ENCODE assay signal across 1 cellular context in the genomic region with DNA sequence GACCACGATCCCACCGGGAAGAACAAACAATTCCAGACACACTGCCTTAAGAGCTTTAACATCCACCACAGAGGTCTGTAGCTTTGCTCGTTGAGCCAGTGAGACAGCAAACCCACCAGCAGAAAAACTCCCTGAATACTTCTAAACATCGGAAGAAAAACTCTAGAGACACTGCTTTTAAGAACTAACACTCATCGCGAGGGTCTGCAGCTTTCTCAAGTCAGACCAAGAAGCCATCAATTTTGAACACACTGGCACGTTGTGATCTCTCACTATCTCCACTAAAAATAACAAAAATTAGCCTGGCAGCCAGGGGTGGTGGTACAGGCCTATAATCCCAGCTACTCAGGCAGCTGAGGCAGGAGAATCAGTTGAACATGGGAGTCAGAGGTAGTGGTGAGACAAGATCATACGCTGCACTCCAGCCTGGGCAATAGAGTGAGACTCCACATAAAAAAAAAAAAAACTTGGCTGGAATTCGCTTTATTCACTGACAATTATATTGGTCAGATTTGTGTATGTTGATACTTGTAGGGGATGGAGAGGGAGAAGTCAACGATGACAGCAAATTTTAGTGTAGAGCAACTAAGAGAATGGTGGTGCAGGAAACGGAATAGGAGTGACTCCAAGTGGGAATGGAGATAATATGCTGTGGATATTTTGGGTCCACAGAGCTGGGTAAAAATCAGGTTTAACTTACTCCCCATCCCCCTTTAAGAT.
TF ChIP-seq lines count a peak whose summit lies in the region.

No MANE protein-coding gene starts in this region.

TF ChIP-seq in HepG2, 621 proteins besides CTCF, POLR2A, EP300 and RAD21 (continued from another document and continues in another):
- TF ChIP-seq ZFP1 (CRISPR knock-in tag; IDR thresholded peaks at IDR 0.05) (no peak), TRIM24 (CRISPR knock-in tag; IDR thresholded peaks at IDR 0.05) (no peak), XBP1 (CRISPR knock-in tag; IDR thresholded peaks at IDR 0.05) (no peak), ZNF160 (CRISPR knock-in tag; IDR thresholded peaks at IDR 0.05) (no peak), ZFP36 (IDR thresholded peaks at IDR 0.05; ENCODE audit: borderline replicate concordance, low read depth, low read length, partially characterized antibody) (no peak), ZSCAN21 (CRISPR knock-in tag; IDR thresholded peaks at IDR 0.05; ENCODE audit: borderline replicate concordance) (no peak), ZNF207 (IDR thresholded peaks at IDR 0.05; ENCODE audit: borderline replicate concordance) (no peak), ATF1 (CRISPR knock-in tag; IDR thresholded peaks at IDR 0.05) (no peak), ZNF75D (CRISPR knock-in tag; IDR thresholded peaks at IDR 0.05; ENCODE audit: borderline replicate concordance) (no peak), ZNF891 (CRISPR knock-in tag; IDR thresholded peaks at IDR 0.05) (no peak), ZNF781 (CRISPR knock-in tag; IDR thresholded peaks at IDR 0.05; ENCODE audit: borderline replicate concordance, not compliant biosample characterization) (peak; percentile 11), SALL2 (CRISPR knock-in tag; IDR thresholded peaks at IDR 0.05) (0 out of 2 replicates have a peak, but pooled peaks have one; percentile 38), SOX13 (IDR thresholded peaks at IDR 0.05) (no peak), SOX13 (CRISPR knock-in tag; conservative IDR thresholded peaks at IDR 0.05 in 1 of 2, IDR thresholded peaks at IDR 0.05 in 1 of 2) (0 out of 4 replicates have a peak, but pooled peaks of 1 of the 2 experiments have one; percentile 8), ZNF761 (CRISPR knock-in tag; conservative IDR thresholded peaks at IDR 0.05) (no peak), ZNF138 (CRISPR knock-in tag; IDR thresholded peaks at IDR 0.05; ENCODE audit: low read depth) (no peak), ZSCAN31 (CRISPR knock-in tag; IDR thresholded peaks at IDR 0.05; ENCODE audit: low read depth) (0 out of 2 replicates have a peak, but pooled peaks have one; percentile 12), KAT2B (IDR thresholded peaks at IDR 0.05; ENCODE audit: borderline replicate concordance, low read depth, low read length) (no peak), TCF7 (IDR thresholded peaks at IDR 0.05; ENCODE audit: low read depth) (no peak), RFX1 (IDR thresholded peaks at IDR 0.05) (no peak), ZNF552 (CRISPR knock-in tag; IDR thresholded peaks at IDR 0.05; ENCODE audit: borderline replicate concordance) (no peak), ZNF749 (CRISPR knock-in tag; IDR thresholded peaks at IDR 0.05; ENCODE audit: borderline replicate concordance) (no peak), MTF2 (CRISPR knock-in tag; IDR thresholded peaks at IDR 0.05; ENCODE audit: borderline replicate concordance) (0 out of 2 replicates have a peak, but pooled peaks have one; percentile 49), ZBTB7A (CRISPR knock-in tag; IDR thresholded peaks at IDR 0.05) (no peak), SMAD9 (CRISPR knock-in tag; IDR thresholded peaks at IDR 0.05) (no peak), ZFP90 (CRISPR knock-in tag; IDR thresholded peaks at IDR 0.05; ENCODE audit: borderline replicate concordance) (no peak; the same call in 1 of the 2 replicates), ZMAT3 (CRISPR knock-in tag; conservative IDR thresholded peaks at IDR 0.05) (0 out of 2 replicates have a peak, but pooled peaks have one; percentile 15), CBFB (CRISPR knock-in tag; IDR thresholded peaks at IDR 0.05) (0 out of 2 replicates have a peak, but pooled peaks have one; percentile 9), CHCHD3 (CRISPR knock-in tag; IDR thresholded peaks at IDR 0.05) (no peak), POLR2G (IDR thresholded peaks at IDR 0.05; ENCODE audit: low read depth, low read length) (peak; percentile 82), EEA1 (CRISPR knock-in tag; IDR thresholded peaks at IDR 0.05; ENCODE audit: borderline replicate concordance) (0 out of 2 replicates have a peak, but pooled peaks have one; percentile 51), CREB1 (IDR thresholded peaks at IDR 0.05) (no peak), CREB1 (CRISPR knock-in tag; IDR thresholded peaks at IDR 0.05) (no peak), ZNF329 (CRISPR knock-in tag; IDR thresholded peaks at IDR 0.05; ENCODE audit: low read depth) (no peak; the same call in 1 of the 2 replicates), RFXAP (CRISPR knock-in tag; IDR thresholded peaks at IDR 0.05; ENCODE audit: borderline replicate concordance) (no peak), HNRNPL (IDR thresholded peaks at IDR 0.05; ENCODE audit: low read depth, low read length) (no peak), NFIB (CRISPR knock-in tag; IDR thresholded peaks at IDR 0.05; ENCODE audit: borderline replicate concordance) (no peak), KLF6 (CRISPR knock-in tag; IDR thresholded peaks at IDR 0.05) (no peak), ZNF572 (CRISPR knock-in tag; IDR thresholded peaks at IDR 0.05) (0 out of 2 replicates have a peak, but pooled peaks have one; percentile 9), CCDC6 (CRISPR knock-in tag; IDR thresholded peaks at IDR 0.05) (no peak), NCOA1 (CRISPR knock-in tag; IDR thresholded peaks at IDR 0.05) (no peak), SMARCE1 (IDR thresholded peaks at IDR 0.05; ENCODE audit: borderline replicate concordance) (no peak), ZC3H4 (CRISPR knock-in tag; IDR thresholded peaks at IDR 0.05; ENCODE audit: borderline replicate concordance) (peak; percentile 100)
- TF ChIP-seq, protein P1, sequence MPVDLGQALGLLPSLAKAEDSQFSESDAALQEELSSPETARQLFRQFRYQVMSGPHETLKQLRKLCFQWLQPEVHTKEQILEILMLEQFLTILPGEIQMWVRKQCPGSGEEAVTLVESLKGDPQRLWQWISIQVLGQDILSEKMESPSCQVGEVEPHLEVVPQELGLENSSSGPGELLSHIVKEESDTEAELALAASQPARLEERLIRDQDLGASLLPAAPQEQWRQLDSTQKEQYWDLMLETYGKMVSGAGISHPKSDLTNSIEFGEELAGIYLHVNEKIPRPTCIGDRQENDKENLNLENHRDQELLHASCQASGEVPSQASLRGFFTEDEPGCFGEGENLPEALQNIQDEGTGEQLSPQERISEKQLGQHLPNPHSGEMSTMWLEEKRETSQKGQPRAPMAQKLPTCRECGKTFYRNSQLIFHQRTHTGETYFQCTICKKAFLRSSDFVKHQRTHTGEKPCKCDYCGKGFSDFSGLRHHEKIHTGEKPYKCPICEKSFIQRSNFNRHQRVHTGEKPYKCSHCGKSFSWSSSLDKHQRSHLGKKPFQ (CRISPR knock-in tag; IDR thresholded peaks at IDR 0.05; ENCODE audit: insufficient replicate concordance) = no peak
- TF ChIP-seq, protein P2, sequence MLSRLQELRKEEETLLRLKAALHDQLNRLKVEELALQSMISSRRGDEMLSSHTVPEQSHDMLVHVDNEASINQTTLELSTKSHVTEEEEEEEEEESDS (CRISPR knock-in tag; IDR thresholded peaks at IDR 0.05; ENCODE audit: borderline replicate concordance) = peak; percentile 5; the same call in 1 of the 2 replicates
- TF ChIP-seq, protein P3, sequence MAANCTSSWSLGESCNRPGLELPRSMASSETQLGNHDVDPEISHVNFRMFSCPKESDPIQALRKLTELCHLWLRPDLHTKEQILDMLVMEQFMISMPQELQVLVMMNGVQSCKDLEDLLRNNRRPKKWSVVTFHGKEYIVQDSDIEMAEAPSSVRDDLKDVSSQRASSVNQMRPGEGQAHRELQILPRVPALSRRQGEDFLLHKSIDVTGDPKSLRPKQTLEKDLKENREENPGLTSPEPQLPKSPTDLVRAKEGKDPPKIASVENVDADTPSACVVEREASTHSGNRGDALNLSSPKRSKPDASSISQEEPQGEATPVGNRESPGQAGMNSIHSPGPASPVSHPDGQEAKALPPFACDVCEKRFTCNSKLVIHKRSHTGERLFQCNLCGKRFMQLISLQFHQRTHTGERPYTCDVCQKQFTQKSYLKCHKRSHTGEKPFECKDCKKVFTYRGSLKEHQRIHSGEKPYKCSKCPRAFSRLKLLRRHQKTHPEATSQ (CRISPR knock-in tag; IDR thresholded peaks at IDR 0.05; ENCODE audit: borderline replicate concordance) = no peak; the same call in 1 of the 2 replicates
- TF ChIP-seq, protein P4, sequence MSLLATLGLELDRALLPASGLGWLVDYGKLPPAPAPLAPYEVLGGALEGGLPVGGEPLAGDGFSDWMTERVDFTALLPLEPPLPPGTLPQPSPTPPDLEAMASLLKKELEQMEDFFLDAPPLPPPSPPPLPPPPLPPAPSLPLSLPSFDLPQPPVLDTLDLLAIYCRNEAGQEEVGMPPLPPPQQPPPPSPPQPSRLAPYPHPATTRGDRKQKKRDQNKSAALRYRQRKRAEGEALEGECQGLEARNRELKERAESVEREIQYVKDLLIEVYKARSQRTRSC (CRISPR knock-in tag; IDR thresholded peaks at IDR 0.05; ENCODE audit: low read depth) = no peak
- TF ChIP-seq, protein P5, sequence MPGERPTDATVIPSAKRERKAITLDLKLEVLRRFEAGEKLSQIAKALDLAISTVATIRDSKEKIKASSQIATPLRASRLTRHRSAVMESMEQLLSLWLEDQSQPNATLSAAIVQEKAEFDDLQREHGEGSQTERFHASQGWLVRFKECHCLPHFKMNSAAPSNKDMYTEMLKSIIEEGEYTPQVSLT (CRISPR knock-in tag; IDR thresholded peaks at IDR 0.05; ENCODE audit: borderline replicate concordance, low read depth) = 0 out of 2 replicates have a peak, but pooled peaks have one; percentile 23
- TF ChIP-seq, protein P6, sequence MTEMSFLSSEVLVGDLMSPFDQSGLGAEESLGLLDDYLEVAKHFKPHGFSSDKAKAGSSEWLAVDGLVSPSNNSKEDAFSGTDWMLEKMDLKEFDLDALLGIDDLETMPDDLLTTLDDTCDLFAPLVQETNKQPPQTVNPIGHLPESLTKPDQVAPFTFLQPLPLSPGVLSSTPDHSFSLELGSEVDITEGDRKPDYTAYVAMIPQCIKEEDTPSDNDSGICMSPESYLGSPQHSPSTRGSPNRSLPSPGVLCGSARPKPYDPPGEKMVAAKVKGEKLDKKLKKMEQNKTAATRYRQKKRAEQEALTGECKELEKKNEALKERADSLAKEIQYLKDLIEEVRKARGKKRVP (CRISPR knock-in tag; IDR thresholded peaks at IDR 0.05) = no peak
- TF ChIP-seq, protein P7, sequence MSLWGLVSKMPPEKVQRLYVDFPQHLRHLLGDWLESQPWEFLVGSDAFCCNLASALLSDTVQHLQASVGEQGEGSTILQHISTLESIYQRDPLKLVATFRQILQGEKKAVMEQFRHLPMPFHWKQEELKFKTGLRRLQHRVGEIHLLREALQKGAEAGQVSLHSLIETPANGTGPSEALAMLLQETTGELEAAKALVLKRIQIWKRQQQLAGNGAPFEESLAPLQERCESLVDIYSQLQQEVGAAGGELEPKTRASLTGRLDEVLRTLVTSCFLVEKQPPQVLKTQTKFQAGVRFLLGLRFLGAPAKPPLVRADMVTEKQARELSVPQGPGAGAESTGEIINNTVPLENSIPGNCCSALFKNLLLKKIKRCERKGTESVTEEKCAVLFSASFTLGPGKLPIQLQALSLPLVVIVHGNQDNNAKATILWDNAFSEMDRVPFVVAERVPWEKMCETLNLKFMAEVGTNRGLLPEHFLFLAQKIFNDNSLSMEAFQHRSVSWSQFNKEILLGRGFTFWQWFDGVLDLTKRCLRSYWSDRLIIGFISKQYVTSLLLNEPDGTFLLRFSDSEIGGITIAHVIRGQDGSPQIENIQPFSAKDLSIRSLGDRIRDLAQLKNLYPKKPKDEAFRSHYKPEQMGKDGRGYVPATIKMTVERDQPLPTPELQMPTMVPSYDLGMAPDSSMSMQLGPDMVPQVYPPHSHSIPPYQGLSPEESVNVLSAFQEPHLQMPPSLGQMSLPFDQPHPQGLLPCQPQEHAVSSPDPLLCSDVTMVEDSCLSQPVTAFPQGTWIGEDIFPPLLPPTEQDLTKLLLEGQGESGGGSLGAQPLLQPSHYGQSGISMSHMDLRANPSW (CRISPR knock-in tag; IDR thresholded peaks at IDR 0.05; ENCODE audit: borderline replicate concordance) = no peak
- TF ChIP-seq, protein P8, sequence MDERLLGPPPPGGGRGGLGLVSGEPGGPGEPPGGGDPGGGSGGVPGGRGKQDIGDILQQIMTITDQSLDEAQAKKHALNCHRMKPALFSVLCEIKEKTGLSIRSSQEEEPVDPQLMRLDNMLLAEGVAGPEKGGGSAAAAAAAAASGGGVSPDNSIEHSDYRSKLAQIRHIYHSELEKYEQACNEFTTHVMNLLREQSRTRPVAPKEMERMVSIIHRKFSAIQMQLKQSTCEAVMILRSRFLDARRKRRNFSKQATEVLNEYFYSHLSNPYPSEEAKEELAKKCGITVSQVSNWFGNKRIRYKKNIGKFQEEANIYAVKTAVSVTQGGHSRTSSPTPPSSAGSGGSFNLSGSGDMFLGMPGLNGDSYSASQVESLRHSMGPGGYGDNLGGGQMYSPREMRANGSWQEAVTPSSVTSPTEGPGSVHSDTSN (CRISPR knock-in tag; IDR thresholded peaks at IDR 0.05) = no peak
- TF ChIP-seq, protein P9, sequence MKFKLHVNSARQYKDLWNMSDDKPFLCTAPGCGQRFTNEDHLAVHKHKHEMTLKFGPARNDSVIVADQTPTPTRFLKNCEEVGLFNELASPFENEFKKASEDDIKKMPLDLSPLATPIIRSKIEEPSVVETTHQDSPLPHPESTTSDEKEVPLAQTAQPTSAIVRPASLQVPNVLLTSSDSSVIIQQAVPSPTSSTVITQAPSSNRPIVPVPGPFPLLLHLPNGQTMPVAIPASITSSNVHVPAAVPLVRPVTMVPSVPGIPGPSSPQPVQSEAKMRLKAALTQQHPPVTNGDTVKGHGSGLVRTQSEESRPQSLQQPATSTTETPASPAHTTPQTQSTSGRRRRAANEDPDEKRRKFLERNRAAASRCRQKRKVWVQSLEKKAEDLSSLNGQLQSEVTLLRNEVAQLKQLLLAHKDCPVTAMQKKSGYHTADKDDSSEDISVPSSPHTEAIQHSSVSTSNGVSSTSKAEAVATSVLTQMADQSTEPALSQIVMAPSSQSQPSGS (CRISPR knock-in tag; IDR thresholded peaks at IDR 0.05) = no peak
- TF ChIP-seq, protein P10, sequence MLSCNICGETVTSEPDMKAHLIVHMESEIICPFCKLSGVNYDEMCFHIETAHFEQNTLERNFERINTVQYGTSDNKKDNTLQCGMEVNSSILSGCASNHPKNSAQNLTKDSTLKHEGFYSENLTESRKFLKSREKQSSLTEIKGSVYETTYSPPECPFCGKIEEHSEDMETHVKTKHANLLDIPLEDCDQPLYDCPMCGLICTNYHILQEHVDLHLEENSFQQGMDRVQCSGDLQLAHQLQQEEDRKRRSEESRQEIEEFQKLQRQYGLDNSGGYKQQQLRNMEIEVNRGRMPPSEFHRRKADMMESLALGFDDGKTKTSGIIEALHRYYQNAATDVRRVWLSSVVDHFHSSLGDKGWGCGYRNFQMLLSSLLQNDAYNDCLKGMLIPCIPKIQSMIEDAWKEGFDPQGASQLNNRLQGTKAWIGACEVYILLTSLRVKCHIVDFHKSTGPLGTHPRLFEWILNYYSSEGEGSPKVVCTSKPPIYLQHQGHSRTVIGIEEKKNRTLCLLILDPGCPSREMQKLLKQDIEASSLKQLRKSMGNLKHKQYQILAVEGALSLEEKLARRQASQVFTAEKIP (CRISPR knock-in tag; IDR thresholded peaks at IDR 0.05; ENCODE audit: borderline replicate concordance) = no peak
- TF ChIP-seq, protein P11, sequence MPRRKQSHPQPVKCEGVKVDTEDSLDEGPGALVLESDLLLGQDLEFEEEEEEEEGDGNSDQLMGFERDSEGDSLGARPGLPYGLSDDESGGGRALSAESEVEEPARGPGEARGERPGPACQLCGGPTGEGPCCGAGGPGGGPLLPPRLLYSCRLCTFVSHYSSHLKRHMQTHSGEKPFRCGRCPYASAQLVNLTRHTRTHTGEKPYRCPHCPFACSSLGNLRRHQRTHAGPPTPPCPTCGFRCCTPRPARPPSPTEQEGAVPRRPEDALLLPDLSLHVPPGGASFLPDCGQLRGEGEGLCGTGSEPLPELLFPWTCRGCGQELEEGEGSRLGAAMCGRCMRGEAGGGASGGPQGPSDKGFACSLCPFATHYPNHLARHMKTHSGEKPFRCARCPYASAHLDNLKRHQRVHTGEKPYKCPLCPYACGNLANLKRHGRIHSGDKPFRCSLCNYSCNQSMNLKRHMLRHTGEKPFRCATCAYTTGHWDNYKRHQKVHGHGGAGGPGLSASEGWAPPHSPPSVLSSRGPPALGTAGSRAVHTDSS (CRISPR knock-in tag; conservative IDR thresholded peaks at IDR 0.05) = no peak
